19 cellular contexts compared by ENCODE assay signal in the genomic region with DNA sequence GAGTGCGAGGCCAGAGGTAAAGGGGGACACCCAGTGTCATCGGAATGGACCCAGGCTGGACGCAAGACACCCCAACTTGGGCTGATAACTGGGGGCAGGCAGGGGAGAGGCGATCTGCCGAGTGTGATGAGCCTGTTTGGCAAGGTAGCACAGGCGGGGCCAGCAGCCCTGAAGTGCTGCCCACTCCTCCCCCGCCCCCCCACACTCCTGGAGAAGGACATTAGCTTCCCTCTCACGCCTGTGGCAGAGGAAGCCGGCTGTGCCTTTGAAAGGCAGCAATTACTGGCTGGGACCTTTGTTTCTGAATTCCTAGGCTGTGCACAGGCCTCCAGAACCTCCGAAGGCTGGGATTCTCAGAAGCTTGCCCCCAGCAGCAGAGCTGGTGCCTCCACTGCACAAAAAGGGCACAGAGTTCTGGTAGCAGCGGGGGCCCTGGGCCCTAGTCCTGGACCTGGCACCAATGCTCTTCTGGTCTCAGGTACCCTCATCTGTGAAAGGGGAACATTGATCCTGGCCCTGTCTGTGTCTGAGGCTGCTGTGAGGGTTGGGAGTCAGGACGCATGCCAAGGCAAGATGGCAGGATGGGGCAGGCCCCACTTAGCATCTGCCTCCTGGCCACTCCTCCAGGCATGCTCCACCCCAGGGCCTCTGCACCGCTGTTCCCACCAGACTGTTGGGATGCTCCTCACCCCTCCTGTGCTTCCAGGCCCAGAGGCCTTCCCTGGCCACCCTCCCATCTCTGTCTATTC. TPM values are rescaled to one million over a fixed set of nuclear protein-coding genes. Genes with fewer than 3 reads are reported as not detected.
DNase-seq lines count a peak whose midpoint lies in the region; ATAC-seq and TF ChIP-seq lines count a peak whose summit lies in the region.
"Had no signal": no experiment of that assay in that cellular context is flagged by ENCODE, and none has a peak within 500 bp of the region (broad histone marks: within the 10 kb centered on the region; RNA-seq: fewer than 3 reads in every experiment).

No MANE protein-coding gene starts in this region.

- no peaks in the 10 kb centered on the region for H3K36me3 Mint-ChIP-seq in brain
- H3K36me3 Mint-ChIP-seq: activated CD4-positive, alpha-beta memory T cell treated with anti-CD3 and anti-CD28 coated beads for 36 hours; mesothelial cell of epicardium had no signal

- no peak for ATAC-seq in right cardiac atrium
- no peak for ATAC-seq in Right ventricle myocardium superior (ENCODE audit: poor library complexity)
- no peak for ATAC-seq in HG02981 (IDR thresholded peaks at IDR 0.05; ENCODE audit: unreplicated experiment)
- no peak for ATAC-seq in left lung
- ATAC-seq: gastrocnemius medialis had no signal

- intact Hi-C loops in right cardiac atrium (cut with DNase I): no loop called here
- intact Hi-C loops in Right ventricle myocardium superior (cut with DNase I): no loop called here
- intact Hi-C loops in left lung (cut with DNase I): no loop called here

- H3K27me3 ChIP-seq in right cardiac atrium (ENCODE audit: control insufficient read depth, insufficient read depth) (no peaks in the 10 kb centered on the region), left lung (no peaks in the 10 kb centered on the region)
- H3K27me3 ChIP-seq: gastrocnemius medialis, ovary, Peyer's patch, upper lobe of right lung had no signal

- H3K27me3 Mint-ChIP-seq in brain: peaks cover 2% of the 10 kb centered on the region
- H3K27me3 Mint-ChIP-seq: activated CD4-positive, alpha-beta memory T cell treated with anti-CD3 and anti-CD28 coated beads for 36 hours had no signal

- no peak for TF ChIP-seq CTCF in brain (conservative IDR thresholded peaks at IDR 0.05)
- TF ChIP-seq CTCF in left lung (IDR thresholded peaks at IDR 0.05): no peak

- DNase-seq in right cardiac atrium (peak in 2 of 3 donors; percentile 32 to 37), Right ventricle myocardium superior (no peak), midbrain (lab: John Stamatoyannopoulos, UW) (peak; percentile 63), left lung (no peak), NCI-H524 treated with DMSO at 0.1 percent for 48 hours (lab: John Stamatoyannopoulos, UW) (no peak), NCI-H1048 (lab: John Stamatoyannopoulos, UW) (no peak)
- DNase-seq: ACHN; activated CD4-positive, alpha-beta memory T cell treated with anti-CD3 and anti-CD28 coated beads for 36 hours; gastrocnemius medialis; NCI-H1092 treated with DMSO at 0.1 percent for 48 hours; NCI-H526; ovary; Peyer's patch; stimulated activated naive CD4-positive, alpha-beta T cell treated with Interleukin-2 at 50 U/mL for 16 hours; upper lobe of right lung had no signal

- H3K9me3 ChIP-seq in right cardiac atrium (ENCODE audit: control insufficient read depth, low read length): no peaks in the 10 kb centered on the region
- no peaks in the 10 kb centered on the region for H3K9me3 ChIP-seq in left lung
- H3K9me3 ChIP-seq: gastrocnemius medialis, ovary, Peyer's patch, upper lobe of right lung had no signal

- peak overlapping the region; percentile 75 to 97 (median 93) for H3K27ac Mint-ChIP-seq in brain
- H3K27ac Mint-ChIP-seq: activated CD4-positive, alpha-beta memory T cell treated with anti-CD3 and anti-CD28 coated beads for 36 hours; activated T-helper 1 cell treated with anti-CD3 and anti-CD28 coated beads, Interleukin-12 subunit alpha, Interleukin-12 subunit beta, Interleukin-2, Interleukin-4 antibody, amounts not matched to agents 30 ng/mL and 10 ng/mL and 1 ng/mL, durations not matched to agents 14 hours and 24 hours and 36 hours; mesothelial cell of epicardium had no signal

- H3K4me1 ChIP-seq in right cardiac atrium (ENCODE audit: control insufficient read depth, insufficient read depth, low read length): no peaks in the 10 kb centered on the region
- peaks cover 0 to 13% of the 10 kb centered on the region in 2 donors for H3K4me1 ChIP-seq in left lung
- H3K4me1 ChIP-seq: gastrocnemius medialis, upper lobe of right lung had no signal

- H3K4me3 Mint-ChIP-seq in brain: peak overlapping the region in 3 of 5 experiments; percentile 24 to 53 (median 49)
- H3K4me3 Mint-ChIP-seq: activated CD4-positive, alpha-beta memory T cell treated with anti-CD3 and anti-CD28 coated beads for 36 hours; activated T-helper 1 cell treated with anti-CD3 and anti-CD28 coated beads, Interleukin-12 subunit alpha, Interleukin-12 subunit beta, Interleukin-2, Interleukin-4 antibody, amounts not matched to agents 30 ng/mL and 10 ng/mL and 1 ng/mL, durations not matched to agents 14 hours and 24 hours and 36 hours; mesothelial cell of epicardium had no signal

- 84% methylated on average over 13 of the region's 13 CpGs for WGBS in right cardiac atrium

- no peak overlapping the region for H3K27ac ChIP-seq in right cardiac atrium (ENCODE audit: low read length)
- no peak overlapping the region for H3K27ac ChIP-seq in left lung
- H3K27ac ChIP-seq: gastrocnemius medialis, ovary, upper lobe of right lung had no signal

- peaks cover 100% of the 10 kb centered on the region for H3K4me1 Mint-ChIP-seq in brain

- H3K4me3 ChIP-seq in right cardiac atrium (ENCODE audit: low read length) (no peak overlapping the region), left lung (no peak overlapping the region)
- H3K4me3 ChIP-seq: gastrocnemius medialis, ovary, Peyer's patch, upper lobe of right lung had no signal

- H3K9me3 Mint-ChIP-seq in brain: no peaks in the 10 kb centered on the region
- H3K9me3 Mint-ChIP-seq: activated CD4-positive, alpha-beta memory T cell treated with anti-CD3 and anti-CD28 coated beads for 36 hours; activated T-helper 1 cell treated with anti-CD3 and anti-CD28 coated beads, Interleukin-12 subunit alpha, Interleukin-12 subunit beta, Interleukin-2, Interleukin-4 antibody, amounts not matched to agents 30 ng/mL and 10 ng/mL and 1 ng/mL, durations not matched to agents 14 hours and 24 hours and 36 hours; mesothelial cell of epicardium had no signal

- no peaks in the 10 kb centered on the region for H3K36me3 ChIP-seq in left lung
- H3K36me3 ChIP-seq: gastrocnemius medialis, ovary, Peyer's patch, upper lobe of right lung had no signal

RNA-seq across cellular contexts. Expression of a gene that starts 28.6 kb away (rescaled TPM):
- total RNA-seq in right cardiac atrium: 10 to 100 TPM; 51.4 to 72.6 (median 66.4) TPM
- 31.1 TPM for polyA plus RNA-seq in right cardiac atrium
- total RNA-seq in Right ventricle myocardium superior: 78.6 TPM
- polyA plus RNA-seq in brain (ENCODE audit: insufficient read depth, low read depth, low replicate concordance): 34.7 TPM
- total RNA-seq in left lung: 10 to 100 TPM; 38.7 to 57.0 TPM

Comparison
In these comparisons a context has a peak if more than half of its experiments do, and no peak if none do; other contexts are left out.
1. DNase-seq: peak in right cardiac atrium (2 of 3) and midbrain (single experiment); none in Right ventricle myocardium superior (single experiment), left lung (0 of 2), NCI-H524 treated with DMSO at 0.1 percent for 48 hours (single experiment) and NCI-H1048 (single experiment).